Comparison of ENCODE assay signal across 8 cellular contexts in the genomic region with DNA sequence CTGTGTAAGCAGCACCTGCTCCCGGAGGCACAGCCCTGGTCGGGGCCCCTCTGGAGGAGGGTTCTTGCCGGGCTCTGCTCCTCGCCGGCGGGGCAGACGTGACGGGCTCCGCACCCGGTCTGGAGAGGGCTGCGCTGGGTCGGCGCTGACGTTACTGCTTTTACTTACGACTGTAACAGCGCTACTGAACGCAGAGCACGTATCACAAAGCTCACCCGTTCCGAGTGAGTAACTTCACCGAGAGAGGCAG. TPM values are rescaled to one million over a fixed set of nuclear protein-coding genes. Genes with fewer than 3 reads are reported as not detected.
DNase-seq lines count a peak whose midpoint lies in the region; ATAC-seq and TF ChIP-seq lines count a peak whose summit lies in the region.

No MANE protein-coding gene starts in this region.

- H3K9me3 ChIP-seq in breast epithelium = no peaks in the 10 kb centered on the region
- no peaks in the 10 kb centered on the region for H3K9me3 ChIP-seq in right lobe of liver

- WGBS in right lobe of liver (ENCODE audit: insufficient coverage, low coverage, low lambda C conversion rate, missing lambda C conversion rate) = no CpG with 5 or more reads among the region's 21 CpGs

- H3K27ac ChIP-seq in breast epithelium (peak overlapping the region; percentile 97), right lobe of liver (peak overlapping the region; percentile 87 to 97 (median 91))

- peaks cover 53% of the 10 kb centered on the region for H3K4me1 Mint-ChIP-seq in stimulated activated memory B cell treated with anti-CD40 and anti-IgM and Interleukin-4, amounts not matched to agents 10 μg/mL and 1 μg/mL and 100 μg/mL, for 72 hours

- H3K4me1 ChIP-seq in breast epithelium (peaks cover 9 to 29% of the 10 kb centered on the region in 2 donors), right lobe of liver (peaks cover 0 to 61% (median 28%) of the 10 kb centered on the region in 4 donors)

- no peaks in the 10 kb centered on the region for H3K36me3 Mint-ChIP-seq in stimulated activated memory B cell treated with anti-CD40 and anti-IgM and Interleukin-4, amounts not matched to agents 10 μg/mL and 1 μg/mL and 100 μg/mL, for 72 hours

- no peaks in the 10 kb centered on the region for H3K9me3 Mint-ChIP-seq in stimulated activated memory B cell treated with anti-CD40 and anti-IgM and Interleukin-4, amounts not matched to agents 10 μg/mL and 1 μg/mL and 100 μg/mL, for 72 hours

- H3K4me3 ChIP-seq in breast epithelium (peak overlapping the region; percentile 69 to 83 (median 82)), right lobe of liver (peak overlapping the region; percentile 72 to 99 (median 89))

- H3K36me3 ChIP-seq in breast epithelium = no peaks in the 10 kb centered on the region
- no peaks in the 10 kb centered on the region for H3K36me3 ChIP-seq in right lobe of liver

- DNase-seq in NCI-H82 (lab: John Stamatoyannopoulos, UW) = peak; percentile 65
- DNase-seq in NCI-H82 treated with DMSO at 0.1 percent for 48 hours (lab: John Stamatoyannopoulos, UW; ENCODE audit: unreplicated experiment) = no peak
- DNase-seq in T-helper 1 cell = peak; percentile 31 to 69 (median 60)
- no peak for DNase-seq in breast epithelium (ENCODE audit: low spot score in 2 of 2)
- DNase-seq in right lobe of liver = peak in 1 of 3 donors; percentile 65
- DNase-seq in CD1c-positive myeloid dendritic cell (ENCODE audit: extremely low spot score) = no peak

- TF ChIP-seq POLR2A in breast epithelium (IDR thresholded peaks at IDR 0.05) (no peak), right lobe of liver (IDR thresholded peaks at IDR 0.05) (no peak)

- ATAC-seq in HG03064 (IDR thresholded peaks at IDR 0.05; ENCODE audit: low read depth, unreplicated experiment) (peak; percentile 19), right lobe of liver (no peak)
- peak; percentile 10 for ATAC-seq in stimulated activated memory B cell treated with anti-CD40 and anti-IgM and Interleukin-4, amounts not matched to agents 10 μg/mL and 1 μg/mL and 100 μg/mL, for 72 hours

- peaks cover 11% of the 10 kb centered on the region for H3K27me3 Mint-ChIP-seq in stimulated activated memory B cell treated with anti-CD40 and anti-IgM and Interleukin-4, amounts not matched to agents 10 μg/mL and 1 μg/mL and 100 μg/mL, for 72 hours

- H3K4me3 Mint-ChIP-seq in stimulated activated memory B cell treated with anti-CD40 and anti-IgM and Interleukin-4, amounts not matched to agents 10 μg/mL and 1 μg/mL and 100 μg/mL, for 72 hours = peak overlapping the region; percentile 90

- peak overlapping the region; percentile 99 for H3K27ac Mint-ChIP-seq in stimulated activated memory B cell treated with anti-CD40 and anti-IgM and Interleukin-4, amounts not matched to agents 10 μg/mL and 1 μg/mL and 100 μg/mL, for 72 hours

- intact Hi-C loops in breast epithelium (cut with DNase I; ENCODE audit: low total_unique reads) = no loop called here
- intact Hi-C loops in right lobe of liver (cut with DNase I) = loop anchor here in 1 of 2 donors (10.0 kb wide), 1 partner anchor 46 kb away; a partner anchor contains a TSS

- TF ChIP-seq CTCF in breast epithelium (IDR thresholded peaks at IDR 0.05) = no peak
- TF ChIP-seq CTCF in right lobe of liver (IDR thresholded peaks at IDR 0.05) = no peak

- H3K27me3 ChIP-seq in breast epithelium (no peaks in the 10 kb centered on the region), right lobe of liver (no peaks in the 10 kb centered on the region)

RNA-seq across cellular contexts. Expression of a gene that starts 1.3 kb away (rescaled TPM):
- 10 to 100 TPM; 17.6 to 29.1 (median 20.6) TPM for total RNA-seq in breast epithelium
- total RNA-seq in right lobe of liver = 10 to 100 TPM in 5 of 6 experiments, 1 to 10 TPM in 1; 10.0 to 14.1 (median 12.0) TPM

RNA-seq across cellular contexts. Expression of a gene that starts 18.8 kb away (rescaled TPM):
- total RNA-seq in breast epithelium = 10 to 100 TPM; 22.2 to 36.1 (median 31.9) TPM
- 10 to 100 TPM; 19.5 to 32.0 (median 27.8) TPM for total RNA-seq in right lobe of liver

RNA-seq across cellular contexts. Expression of a gene that starts 21.8 kb away (rescaled TPM):
- total RNA-seq in breast epithelium = 1 to 10 TPM in 1 of 3 donors, under 1 TPM in 2; 0.32 to 1.9 (median 0.66) TPM
- under 1 TPM in 5 of 6 experiments, not detected in 1; 0.12 to 0.33 (median 0.28) TPM for total RNA-seq in right lobe of liver

RNA-seq across cellular contexts. Expression of a gene that starts 28.4 kb away (rescaled TPM):
- total RNA-seq in breast epithelium (not detected), right lobe of liver (not detected)

RNA-seq across cellular contexts. Expression of a gene that starts 42.2 kb away (rescaled TPM):
- under 1 TPM in 2 of 3 donors, not detected in 1; 0.66 to 0.73 TPM for total RNA-seq in breast epithelium
- under 1 TPM; 0.43 to 0.70 (median 0.56) TPM for total RNA-seq in right lobe of liver

Comparison
In these comparisons a context has a peak if more than half of its experiments do, and no peak if none do; other contexts are left out.
1. DNase-seq: peak in NCI-H82 (single experiment) and T-helper 1 cell (5 of 5); none in NCI-H82 treated with DMSO at 0.1 percent for 48 hours (single experiment), breast epithelium (0 of 2) and CD1c-positive myeloid dendritic cell (single experiment).
2. ATAC-seq: peak in HG03064 (single experiment) and stimulated activated memory B cell treated with anti-CD40 and anti-IgM and Interleukin-4, amounts not matched to agents 10 μg/mL and 1 μg/mL and 100 μg/mL, for 72 hours (single experiment); none in right lobe of liver (0 of 4).